14 cellular contexts compared by ENCODE assay signal in the genomic region with DNA sequence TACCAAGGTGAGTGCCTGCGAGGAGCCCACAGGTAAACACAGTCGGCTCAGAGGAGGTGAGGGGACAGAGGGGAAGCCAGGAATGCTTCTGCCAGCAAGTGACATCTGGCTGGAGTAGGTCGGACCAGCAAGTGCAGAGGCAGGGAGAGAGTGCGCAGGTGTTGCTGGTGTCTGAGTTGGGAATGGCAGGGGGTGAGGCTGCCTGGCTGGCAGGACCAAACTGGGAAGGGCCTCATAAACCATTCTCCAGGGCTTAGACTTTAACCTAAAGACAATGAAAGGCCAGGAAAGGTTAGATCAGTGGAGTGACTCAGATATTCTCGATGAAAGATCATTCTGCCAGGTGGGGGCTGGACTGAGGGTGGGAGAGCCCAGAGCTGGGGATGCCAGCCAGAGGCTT.
DNase-seq lines count a peak whose midpoint lies in the region; FAIRE-seq and TF ChIP-seq lines count a peak whose summit lies in the region.
"Had no signal": no experiment of that assay in that cellular context is flagged by ENCODE, and none has a peak within 500 bp of the region (broad histone marks: within the 10 kb centered on the region; RNA-seq: fewer than 3 reads in every experiment).

No MANE protein-coding gene starts in this region.

- 44 to 68% (median 53%) methylated on average over 5 of the region's 5 CpGs for WGBS in stomach, 5 donors

- H3K4me1 Mint-ChIP-seq in activated T-cell treated with anti-CD3 and anti-CD28 coated beads, Interleukin-2, amount 50 U/mL, for 24 hours (ENCODE audit: low read depth) = peaks cover 28% of the 10 kb centered on the region

- peaks cover 19% of the 10 kb centered on the region for H3K4me1 ChIP-seq in iPS-15b (ENCODE audit: control insufficient read depth, insufficient read depth, low read length)
- H3K4me1 ChIP-seq in stomach = peaks cover 41 to 75% (median 54%) of the 10 kb centered on the region in 4 donors

- peaks cover 30% of the 10 kb centered on the region for H3K36me3 Mint-ChIP-seq in activated T-cell treated with anti-CD3 and anti-CD28 coated beads, Interleukin-2, amount 50 U/mL, for 24 hours (ENCODE audit: low read depth)
- H3K36me3 Mint-ChIP-seq: IgD-negative memory B cell had no signal

- peak overlapping the region; percentile 24 for H3K9ac ChIP-seq in iPS-15b (ENCODE audit: low read depth, low read length)

- H3K27me3 ChIP-seq in iPS-15b (ENCODE audit: control insufficient read depth, insufficient read depth, low read length) = no peaks in the 10 kb centered on the region
- no peaks in the 10 kb centered on the region for H3K27me3 ChIP-seq in stomach
- H3K27me3 ChIP-seq: tibial artery had no signal

- no peak for FAIRE-seq in GM19239 (lab: Jason Lieb, UNC)
- FAIRE-seq: colon had no signal

- no peaks in the 10 kb centered on the region for H3K9me3 Mint-ChIP-seq in activated T-cell treated with anti-CD3 and anti-CD28 coated beads, Interleukin-2, amount 50 U/mL, for 24 hours
- H3K9me3 Mint-ChIP-seq: IgD-negative memory B cell had no signal

- H3K27ac ChIP-seq in stomach = peak overlapping the region; percentile 2 to 55 (median 39)

- H3K27ac Mint-ChIP-seq in activated T-cell treated with anti-CD3 and anti-CD28 coated beads, Interleukin-2, amount 50 U/mL, for 24 hours = peak overlapping the region; percentile 56
- H3K27ac Mint-ChIP-seq: IgD-negative memory B cell had no signal

- no peak for TF ChIP-seq EP300 in stomach (IDR thresholded peaks at IDR 0.05)

- H3K9me3 ChIP-seq in iPS-15b (ENCODE audit: control insufficient read depth, insufficient read depth, low read length) (no peaks in the 10 kb centered on the region), stomach (no peaks in the 10 kb centered on the region)
- H3K9me3 ChIP-seq: tibial artery had no signal

- H3K36me3 ChIP-seq in iPS-15b (ENCODE audit: control insufficient read depth, insufficient read depth, low read length) (no peaks in the 10 kb centered on the region), stomach (peaks cover 0 to 6% (median 0%) of the 10 kb centered on the region in 4 donors)
- H3K36me3 ChIP-seq: tibial artery had no signal

- DNase-seq in activated T-cell treated with anti-CD3 and anti-CD28 coated beads, Interleukin-2, amount 50 U/mL, for 24 hours = no peak
- DNase-seq in activated T-cell treated with anti-CD3 and anti-CD28 coated beads, Interleukin-2, amount 50 U/mL, for 1 hour = no peak
- DNase-seq in SW480 (ENCODE audit: low spot score) = peak; percentile 59
- DNase-seq in stomach = no peak
- no peak for DNase-seq in GM19239 (ENCODE audit: insufficient read length, low spot score)
- DNase-seq in NCI-H748 (lab: John Stamatoyannopoulos, UW; ENCODE audit: unreplicated experiment) = no peak
- no peak for DNase-seq in DMS153 treated with DMSO at 0.1 percent for 48 hours (lab: John Stamatoyannopoulos, UW; ENCODE audit: unreplicated experiment)
- DNase-seq: NCI-H526, SHP77 had no signal

- no peak for TF ChIP-seq CTCF in stomach (IDR thresholded peaks at IDR 0.05)

- H3K4me3 ChIP-seq in iPS-15b (ENCODE audit: low read depth, low read length) = no peak overlapping the region
- H3K4me3 ChIP-seq in stomach = no peak overlapping the region
- H3K4me3 ChIP-seq: skin epidermis, tibial artery had no signal

- H3K27me3 Mint-ChIP-seq in activated T-cell treated with anti-CD3 and anti-CD28 coated beads, Interleukin-2, amount 50 U/mL, for 24 hours = no peaks in the 10 kb centered on the region
- H3K27me3 Mint-ChIP-seq: IgD-negative memory B cell had no signal

- intact Hi-C loops in stomach (cut with DNase I; ENCODE audit: low total_unique reads) = no loop called here

- no peak overlapping the region for H3K4me3 Mint-ChIP-seq in activated T-cell treated with anti-CD3 and anti-CD28 coated beads, Interleukin-2, amount 50 U/mL, for 24 hours
- H3K4me3 Mint-ChIP-seq: IgD-negative memory B cell had no signal

- no peak for TF ChIP-seq POLR2A in stomach (IDR thresholded peaks at IDR 0.05)
